Comparison of ENCODE assay signal across 8 cellular contexts in the genomic region with DNA sequence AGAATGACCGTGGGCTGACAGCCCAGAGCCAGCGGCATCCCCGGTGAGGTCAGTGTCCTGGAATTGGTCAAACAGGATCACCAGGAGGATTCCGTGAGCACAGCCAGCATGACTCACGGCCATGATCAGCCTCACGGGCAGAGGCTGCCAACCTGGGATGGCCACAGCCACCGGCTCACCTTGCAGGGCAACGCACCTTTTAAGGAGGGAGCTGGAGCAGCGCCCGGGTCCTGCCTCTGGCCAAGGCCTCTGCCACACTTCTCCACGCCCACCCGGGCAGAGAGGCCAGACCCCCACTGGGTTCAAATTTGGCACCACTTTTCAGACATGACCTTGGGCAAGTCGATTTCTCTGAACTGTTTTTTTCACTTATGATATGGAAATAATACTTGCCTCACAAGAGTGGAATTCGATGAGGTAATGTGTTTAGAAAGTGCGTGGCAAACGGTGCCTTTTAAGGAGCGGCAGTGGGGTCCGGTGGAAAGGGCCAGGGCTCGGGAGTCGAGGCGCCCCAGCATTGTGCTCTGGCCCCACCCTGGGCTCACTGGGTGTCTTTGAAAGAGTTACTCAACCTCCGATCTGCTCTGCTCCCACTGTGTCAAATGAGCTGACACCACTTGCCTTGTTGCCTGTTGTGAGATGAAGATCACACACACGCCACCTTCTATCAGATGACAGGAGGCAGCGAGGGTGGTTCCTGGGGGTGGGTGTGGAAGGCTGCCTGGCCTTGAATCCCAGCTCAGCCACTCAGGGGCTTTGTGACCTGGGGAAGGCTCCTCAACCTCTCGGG. TPM values are rescaled to one million over a fixed set of nuclear protein-coding genes. Genes with fewer than 3 reads are reported as not detected.
DNase-seq lines count a peak whose midpoint lies in the region; ATAC-seq and TF ChIP-seq lines count a peak whose summit lies in the region.

No MANE protein-coding gene starts in this region.

- no peaks in the 10 kb centered on the region for H3K27me3 ChIP-seq in stomach

- H3K4me3 ChIP-seq in astrocyte of the spinal cord (ENCODE audit: low read depth, low read length): no peak overlapping the region
- H3K4me3 ChIP-seq in stomach: no peak overlapping the region

- H3K36me3 ChIP-seq in stomach: peaks cover 3 to 19% (median 17%) of the 10 kb centered on the region in 4 donors

- H3K9me3 ChIP-seq in stomach: no peaks in the 10 kb centered on the region

- TF ChIP-seq EP300 in stomach (IDR thresholded peaks at IDR 0.05): peak; percentile 69

- in situ Hi-C loops in astrocyte of the spinal cord (cut with HindIII; ENCODE audit: low sequenced_read_pairs): no loop called here

- TF ChIP-seq CTCF in astrocyte of the spinal cord (IDR thresholded peaks at IDR 0.05; ENCODE audit: low read depth, low read length): no peak
- TF ChIP-seq CTCF in stomach (IDR thresholded peaks at IDR 0.05): no peak

- TF ChIP-seq POLR2A in stomach (IDR thresholded peaks at IDR 0.05): no peak

- WGBS in stomach, 5 donors: 22 to 52% (median 31%) methylated on average over 16 to 25 of the region's 25 CpGs

- ATAC-seq in HG03175 (IDR thresholded peaks at IDR 0.05; ENCODE audit: unreplicated experiment) (no peak), GM19463 (IDR thresholded peaks at IDR 0.05; ENCODE audit: unreplicated experiment) (no peak)

- peaks cover 46 to 87% (median 60%) of the 10 kb centered on the region in 4 donors for H3K4me1 ChIP-seq in stomach

- intact Hi-C loops in stomach (cut with DNase I; ENCODE audit: low total_unique reads): no loop called here

- DNase-seq in HPDE6-E6E7 (ENCODE audit: extremely low spot score): peak; percentile 86
- DNase-seq in astrocyte of the spinal cord (ENCODE audit: low read depth, low spot score): peak; percentile 93
- DNase-seq in islet precursor cell: peak; percentile 84
- DNase-seq in stomach: peak; percentile 89
- no peak for DNase-seq in NCI-H1417 (lab: John Stamatoyannopoulos, UW)
- DNase-seq in HuH-7 (ENCODE audit: low spot score): no peak

- H3K27ac ChIP-seq in stomach: peak overlapping the region; percentile 75 to 94 (median 82)

RNA-seq across cellular contexts. Expression of gene TXN2, which starts 16.0 kb away (rescaled TPM):
- total RNA-seq in stomach: 100 to 1,000 TPM in 1 of 5 donors, 10 to 100 TPM in 3, 1 to 10 TPM in 1; 7.0 to 279 (median 43.7) TPM
- polyA plus RNA-seq in stomach: 100 to 1,000 TPM in 2 of 3 donors, 10 to 100 TPM in 1; 86.8 to 144 (median 124) TPM

RNA-seq across cellular contexts. Expression of gene FOXRED2, which starts 41.4 kb away (rescaled TPM):
- 10 to 100 TPM in 1 of 5 donors, 1 to 10 TPM in 4; 2.9 to 17.5 (median 6.5) TPM for total RNA-seq in stomach
- 1 to 10 TPM in 2 of 3 donors, under 1 TPM in 1; 0.76 to 2.5 (median 1.9) TPM for polyA plus RNA-seq in stomach

Comparison
In these comparisons a context has a peak if more than half of its experiments do, and no peak if none do; other contexts are left out.
1. DNase-seq: peak in HPDE6-E6E7 (single experiment), astrocyte of the spinal cord (single experiment), islet precursor cell (single experiment) and stomach (single experiment); none in NCI-H1417 (0 of 3) and HuH-7 (single experiment).